ENCODE assay signal across 28 cellular contexts in genomic region chr16:48507346-48507745, GRCh38.
"Had no signal": no experiment of that assay in that cellular context is flagged by ENCODE, and none has a peak within 500 bp of the region (broad histone marks: within the 10 kb centered on the region; RNA-seq: fewer than 3 reads in every experiment).

No MANE protein-coding gene starts in this region.

- H3K4me3 ChIP-seq: gastroesophageal sphincter, heart left ventricle, hepatocyte, mucosa of descending colon, prostate gland, right atrium auricular region, smooth muscle cell, suprapubic skin, transverse colon, vagina had no signal

- H3K4me1 Mint-ChIP-seq: nephron progenitor cell; stimulated activated naive CD8-positive, alpha-beta T cell treated with anti-CD3 and anti-CD28 coated beads, Interleukin-15, amount 100 ng/mL, for 72 hours had no signal

- H3K4me3 Mint-ChIP-seq: mesothelial cell of epicardium; naive B cell; nephron progenitor cell; stimulated activated naive CD8-positive, alpha-beta T cell treated with anti-CD3 and anti-CD28 coated beads, Interleukin-15, amount 100 ng/mL, for 72 hours had no signal

- H3K36me3 Mint-ChIP-seq: mesothelial cell of epicardium had no signal

- DNase-seq: cerebellar nuclear complex; effector memory CD4-positive, alpha-beta T cell; foreskin keratinocyte; heart left ventricle; kidney; mesenchymal stem cell; mucosa of descending colon; naive B cell; nephron progenitor cell; nucleus accumbens; stimulated activated CD4-positive, alpha-beta T cell treated with anti-CD3 and anti-CD28 coated beads, Interleukin-12 subunit alpha, Interleukin-12 subunit beta, amount 100 ng/mL, for 4 hours; stimulated activated CD4-positive, alpha-beta T cell treated with anti-CD3 and anti-CD28 coated beads, Interleukin-1b, Interleukin-23, amount 100 ng/mL, for 48 hours; stimulated activated CD4-positive, alpha-beta T cell treated with anti-CD3 and anti-CD28 coated beads, Interleukin-4, amount 100 ng/mL, for 1 hour; stimulated activated CD8-positive, alpha-beta memory T cell treated with anti-CD3 and anti-CD28 coated beads, Interleukin-4, amount 100 ng/mL, for 48 hours; stimulated activated naive CD4-positive, alpha-beta T cell; stimulated activated naive CD8-positive, alpha-beta T cell treated with anti-CD3 and anti-CD28 coated beads, Interleukin-15, amount 100 ng/mL, for 72 hours; transverse colon had no signal

- ATAC-seq: esophagus mucosa; foreskin keratinocyte; gastroesophageal sphincter; heart left ventricle; left lobe of liver; mucosa of descending colon; sciatic nerve; stimulated activated naive CD8-positive, alpha-beta T cell treated with anti-CD3 and anti-CD28 coated beads, Interleukin-15, amount 100 ng/mL, for 72 hours had no signal

- H3K27ac Mint-ChIP-seq: mesothelial cell of epicardium; nephron progenitor cell; stimulated activated naive CD8-positive, alpha-beta T cell treated with anti-CD3 and anti-CD28 coated beads, Interleukin-15, amount 100 ng/mL, for 72 hours had no signal
